In the genomic region with DNA sequence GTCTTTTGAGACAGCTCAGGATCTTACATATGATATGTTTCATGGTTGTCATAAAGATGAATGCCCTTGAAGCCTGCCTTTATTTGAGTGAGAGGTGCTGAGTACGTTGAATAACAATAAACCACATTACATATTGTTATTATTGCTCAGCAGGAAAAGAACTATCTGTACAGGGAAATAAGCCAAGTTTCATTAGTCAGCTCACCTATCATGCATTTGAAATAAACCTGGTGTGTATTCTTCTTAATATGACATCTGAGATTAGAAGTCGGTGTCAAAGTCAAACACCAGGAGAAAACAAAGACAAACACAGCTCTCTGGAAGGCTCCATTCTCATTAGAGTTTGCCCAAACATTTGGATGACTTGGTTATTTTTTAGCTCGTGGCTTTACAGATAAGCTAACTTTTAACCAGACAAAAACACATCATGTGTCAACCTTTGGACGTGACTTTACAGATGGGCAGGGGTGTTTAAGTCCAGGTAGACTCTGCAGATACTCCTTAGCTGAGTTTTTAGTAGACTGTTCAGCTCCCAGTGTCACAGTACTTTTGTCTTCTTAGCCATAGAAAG, we compare ENCODE assay signal across 1 cellular context.
TF ChIP-seq lines count a peak whose summit lies in the region.

No MANE protein-coding gene starts in this region.

TF ChIP-seq in HepG2, 621 proteins besides CTCF, POLR2A, EP300 and RAD21 (continued from another document and continues in another):
- TF ChIP-seq, protein P1, sequence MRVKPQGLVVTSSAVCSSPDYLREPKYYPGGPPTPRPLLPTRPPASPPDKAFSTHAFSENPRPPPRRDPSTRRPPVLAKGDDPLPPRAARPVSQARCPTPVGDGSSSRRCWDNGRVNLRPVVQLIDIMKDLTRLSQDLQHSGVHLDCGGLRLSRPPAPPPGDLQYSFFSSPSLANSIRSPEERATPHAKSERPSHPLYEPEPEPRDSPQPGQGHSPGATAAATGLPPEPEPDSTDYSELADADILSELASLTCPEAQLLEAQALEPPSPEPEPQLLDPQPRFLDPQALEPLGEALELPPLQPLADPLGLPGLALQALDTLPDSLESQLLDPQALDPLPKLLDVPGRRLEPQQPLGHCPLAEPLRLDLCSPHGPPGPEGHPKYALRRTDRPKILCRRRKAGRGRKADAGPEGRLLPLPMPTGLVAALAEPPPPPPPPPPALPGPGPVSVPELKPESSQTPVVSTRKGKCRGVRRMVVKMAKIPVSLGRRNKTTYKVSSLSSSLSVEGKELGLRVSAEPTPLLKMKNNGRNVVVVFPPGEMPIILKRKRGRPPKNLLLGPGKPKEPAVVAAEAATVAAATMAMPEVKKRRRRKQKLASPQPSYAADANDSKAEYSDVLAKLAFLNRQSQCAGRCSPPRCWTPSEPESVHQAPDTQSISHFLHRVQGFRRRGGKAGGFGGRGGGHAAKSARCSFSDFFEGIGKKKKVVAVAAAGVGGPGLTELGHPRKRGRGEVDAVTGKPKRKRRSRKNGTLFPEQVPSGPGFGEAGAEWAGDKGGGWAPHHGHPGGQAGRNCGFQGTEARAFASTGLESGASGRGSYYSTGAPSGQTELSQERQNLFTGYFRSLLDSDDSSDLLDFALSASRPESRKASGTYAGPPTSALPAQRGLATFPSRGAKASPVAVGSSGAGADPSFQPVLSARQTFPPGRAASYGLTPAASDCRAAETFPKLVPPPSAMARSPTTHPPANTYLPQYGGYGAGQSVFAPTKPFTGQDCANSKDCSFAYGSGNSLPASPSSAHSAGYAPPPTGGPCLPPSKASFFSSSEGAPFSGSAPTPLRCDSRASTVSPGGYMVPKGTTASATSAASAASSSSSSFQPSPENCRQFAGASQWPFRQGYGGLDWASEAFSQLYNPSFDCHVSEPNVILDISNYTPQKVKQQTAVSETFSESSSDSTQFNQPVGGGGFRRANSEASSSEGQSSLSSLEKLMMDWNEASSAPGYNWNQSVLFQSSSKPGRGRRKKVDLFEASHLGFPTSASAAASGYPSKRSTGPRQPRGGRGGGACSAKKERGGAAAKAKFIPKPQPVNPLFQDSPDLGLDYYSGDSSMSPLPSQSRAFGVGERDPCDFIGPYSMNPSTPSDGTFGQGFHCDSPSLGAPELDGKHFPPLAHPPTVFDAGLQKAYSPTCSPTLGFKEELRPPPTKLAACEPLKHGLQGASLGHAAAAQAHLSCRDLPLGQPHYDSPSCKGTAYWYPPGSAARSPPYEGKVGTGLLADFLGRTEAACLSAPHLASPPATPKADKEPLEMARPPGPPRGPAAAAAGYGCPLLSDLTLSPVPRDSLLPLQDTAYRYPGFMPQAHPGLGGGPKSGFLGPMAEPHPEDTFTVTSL (CRISPR knock-in tag; IDR thresholded peaks at IDR 0.05; ENCODE audit: borderline replicate concordance): peak; percentile 68; the same call in 1 of the 2 replicates
- TF ChIP-seq SIN3A (IDR thresholded peaks at IDR 0.05; ENCODE audit: borderline replicate concordance, low read depth, low read length): no peak
- TF ChIP-seq NR2F6 (IDR thresholded peaks at IDR 0.05): no peak; the same call in none of the 2 replicates
- TF ChIP-seq NR2F6 (CRISPR knock-in tag; IDR thresholded peaks at IDR 0.05): peak; percentile 52
- peak; percentile 70; the same call in 1 of the 2 replicates for TF ChIP-seq DPF2 (CRISPR knock-in tag; IDR thresholded peaks at IDR 0.05; ENCODE audit: borderline replicate concordance, low read depth)
- TF ChIP-seq RBM39 (IDR thresholded peaks at IDR 0.05; ENCODE audit: low read depth, low read length, poor library complexity, severe bottlenecking): no peak
- 0 out of 2 replicates have a peak, but pooled peaks have one; percentile 46 for TF ChIP-seq ZMYM4 (CRISPR knock-in tag; IDR thresholded peaks at IDR 0.05)
- no peak for TF ChIP-seq ARNT2 (CRISPR knock-in tag; IDR thresholded peaks at IDR 0.05; ENCODE audit: low read depth)
- TF ChIP-seq RXRB (CRISPR knock-in tag; IDR thresholded peaks at IDR 0.05; ENCODE audit: borderline replicate concordance): peak; percentile 64
- peak; percentile 53; the same call in 1 of the 2 replicates for TF ChIP-seq FOXK1 (CRISPR knock-in tag; IDR thresholded peaks at IDR 0.05; ENCODE audit: borderline replicate concordance, low read depth)
- peak; percentile 29; the same call in 1 of the 2 replicates for TF ChIP-seq SALL1 (CRISPR knock-in tag; IDR thresholded peaks at IDR 0.05)
- TF ChIP-seq POLR2AphosphoS2 (IDR thresholded peaks at IDR 0.05; ENCODE audit: low read depth, low read length): no peak
- TF ChIP-seq ZNF546 (CRISPR knock-in tag; conservative IDR thresholded peaks at IDR 0.05): 0 out of 2 replicates have a peak, but pooled peaks have one; percentile 31
- TF ChIP-seq PITX1 (CRISPR knock-in tag; IDR thresholded peaks at IDR 0.05): peak; percentile 72; the same call in 1 of the 2 replicates
- no peak for TF ChIP-seq KLF11 (CRISPR knock-in tag; IDR thresholded peaks at IDR 0.05)
- TF ChIP-seq HNRNPLL (IDR thresholded peaks at IDR 0.05; ENCODE audit: low read depth, low read length, poor library complexity, severe bottlenecking): no peak
- TF ChIP-seq ZNF550 (CRISPR knock-in tag; IDR thresholded peaks at IDR 0.05; ENCODE audit: borderline replicate concordance): no peak
- TF ChIP-seq, protein P2, sequence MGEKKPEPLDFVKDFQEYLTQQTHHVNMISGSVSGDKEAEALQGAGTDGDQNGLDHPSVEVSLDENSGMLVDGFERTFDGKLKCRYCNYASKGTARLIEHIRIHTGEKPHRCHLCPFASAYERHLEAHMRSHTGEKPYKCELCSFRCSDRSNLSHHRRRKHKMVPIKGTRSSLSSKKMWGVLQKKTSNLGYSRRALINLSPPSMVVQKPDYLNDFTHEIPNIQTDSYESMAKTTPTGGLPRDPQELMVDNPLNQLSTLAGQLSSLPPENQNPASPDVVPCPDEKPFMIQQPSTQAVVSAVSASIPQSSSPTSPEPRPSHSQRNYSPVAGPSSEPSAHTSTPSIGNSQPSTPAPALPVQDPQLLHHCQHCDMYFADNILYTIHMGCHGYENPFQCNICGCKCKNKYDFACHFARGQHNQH (CRISPR knock-in tag; IDR thresholded peaks at IDR 0.05): peak; percentile 23; the same call in 1 of the 2 replicates
- peak; percentile 30; the same call in 1 of the 2 replicates for TF ChIP-seq POGZ (CRISPR knock-in tag; IDR thresholded peaks at IDR 0.05)
- TF ChIP-seq MIXL1 (CRISPR knock-in tag; IDR thresholded peaks at IDR 0.05): peak; percentile 88
- TF ChIP-seq, protein P3, sequence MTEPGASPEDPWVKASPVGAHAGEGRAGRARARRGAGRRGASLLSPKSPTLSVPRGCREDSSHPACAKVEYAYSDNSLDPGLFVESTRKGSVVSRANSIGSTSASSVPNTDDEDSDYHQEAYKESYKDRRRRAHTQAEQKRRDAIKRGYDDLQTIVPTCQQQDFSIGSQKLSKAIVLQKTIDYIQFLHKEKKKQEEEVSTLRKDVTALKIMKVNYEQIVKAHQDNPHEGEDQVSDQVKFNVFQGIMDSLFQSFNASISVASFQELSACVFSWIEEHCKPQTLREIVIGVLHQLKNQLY (CRISPR knock-in tag; IDR thresholded peaks at IDR 0.05): 0 out of 2 replicates have a peak, but pooled peaks have one; percentile 48
- TF ChIP-seq HNF4G (IDR thresholded peaks at IDR 0.05; ENCODE audit: borderline replicate concordance, low read depth, low read length): peak; percentile 95
- TF ChIP-seq HNF4G (CRISPR knock-in tag; IDR thresholded peaks at IDR 0.05; ENCODE audit: borderline replicate concordance, low read depth): peak; percentile 53; the same call in 1 of the 2 replicates
- TF ChIP-seq, protein P4, sequence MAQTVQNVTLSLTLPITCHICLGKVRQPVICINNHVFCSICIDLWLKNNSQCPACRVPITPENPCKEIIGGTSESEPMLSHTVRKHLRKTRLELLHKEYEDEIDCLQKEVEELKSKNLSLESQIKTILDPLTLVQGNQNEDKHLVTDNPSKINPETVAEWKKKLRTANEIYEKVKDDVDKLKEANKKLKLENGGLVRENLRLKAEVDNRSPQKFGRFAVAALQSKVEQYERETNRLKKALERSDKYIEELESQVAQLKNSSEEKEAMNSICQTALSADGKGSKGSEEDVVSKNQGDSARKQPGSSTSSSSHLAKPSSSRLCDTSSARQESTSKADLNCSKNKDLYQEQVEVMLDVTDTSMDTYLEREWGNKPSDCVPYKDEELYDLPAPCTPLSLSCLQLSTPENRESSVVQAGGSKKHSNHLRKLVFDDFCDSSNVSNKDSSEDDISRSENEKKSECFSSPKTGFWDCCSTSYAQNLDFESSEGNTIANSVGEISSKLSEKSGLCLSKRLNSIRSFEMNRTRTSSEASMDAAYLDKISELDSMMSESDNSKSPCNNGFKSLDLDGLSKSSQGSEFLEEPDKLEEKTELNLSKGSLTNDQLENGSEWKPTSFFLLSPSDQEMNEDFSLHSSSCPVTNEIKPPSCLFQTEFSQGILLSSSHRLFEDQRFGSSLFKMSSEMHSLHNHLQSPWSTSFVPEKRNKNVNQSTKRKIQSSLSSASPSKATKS (CRISPR knock-in tag; IDR thresholded peaks at IDR 0.05): no peak
- no peak for TF ChIP-seq KLF15 (CRISPR knock-in tag; IDR thresholded peaks at IDR 0.05; ENCODE audit: borderline replicate concordance)
- TF ChIP-seq, protein P5, sequence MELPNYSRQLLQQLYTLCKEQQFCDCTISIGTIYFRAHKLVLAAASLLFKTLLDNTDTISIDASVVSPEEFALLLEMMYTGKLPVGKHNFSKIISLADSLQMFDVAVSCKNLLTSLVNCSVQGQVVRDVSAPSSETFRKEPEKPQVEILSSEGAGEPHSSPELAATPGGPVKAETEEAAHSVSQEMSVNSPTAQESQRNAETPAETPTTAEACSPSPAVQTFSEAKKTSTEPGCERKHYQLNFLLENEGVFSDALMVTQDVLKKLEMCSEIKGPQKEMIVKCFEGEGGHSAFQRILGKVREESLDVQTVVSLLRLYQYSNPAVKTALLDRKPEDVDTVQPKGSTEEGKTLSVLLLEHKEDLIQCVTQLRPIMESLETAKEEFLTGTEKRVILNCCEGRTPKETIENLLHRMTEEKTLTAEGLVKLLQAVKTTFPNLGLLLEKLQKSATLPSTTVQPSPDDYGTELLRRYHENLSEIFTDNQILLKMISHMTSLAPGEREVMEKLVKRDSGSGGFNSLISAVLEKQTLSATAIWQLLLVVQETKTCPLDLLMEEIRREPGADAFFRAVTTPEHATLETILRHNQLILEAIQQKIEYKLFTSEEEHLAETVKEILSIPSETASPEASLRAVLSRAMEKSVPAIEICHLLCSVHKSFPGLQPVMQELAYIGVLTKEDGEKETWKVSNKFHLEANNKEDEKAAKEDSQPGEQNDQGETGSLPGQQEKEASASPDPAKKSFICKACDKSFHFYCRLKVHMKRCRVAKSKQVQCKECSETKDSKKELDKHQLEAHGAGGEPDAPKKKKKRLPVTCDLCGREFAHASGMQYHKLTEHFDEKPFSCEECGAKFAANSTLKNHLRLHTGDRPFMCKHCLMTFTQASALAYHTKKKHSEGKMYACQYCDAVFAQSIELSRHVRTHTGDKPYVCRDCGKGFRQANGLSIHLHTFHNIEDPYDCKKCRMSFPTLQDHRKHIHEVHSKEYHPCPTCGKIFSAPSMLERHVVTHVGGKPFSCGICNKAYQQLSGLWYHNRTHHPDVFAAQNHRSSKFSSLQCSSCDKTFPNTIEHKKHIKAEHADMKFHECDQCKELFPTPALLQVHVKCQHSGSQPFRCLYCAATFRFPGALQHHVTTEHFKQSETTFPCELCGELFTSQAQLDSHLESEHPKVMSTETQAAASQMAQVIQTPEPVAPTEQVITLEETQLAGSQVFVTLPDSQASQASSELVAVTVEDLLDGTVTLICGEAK (IDR thresholded peaks at IDR 0.05): no peak
- TF ChIP-seq, protein P5 (CRISPR knock-in tag; IDR thresholded peaks at IDR 0.05): no peak
- TF ChIP-seq, protein P6, sequence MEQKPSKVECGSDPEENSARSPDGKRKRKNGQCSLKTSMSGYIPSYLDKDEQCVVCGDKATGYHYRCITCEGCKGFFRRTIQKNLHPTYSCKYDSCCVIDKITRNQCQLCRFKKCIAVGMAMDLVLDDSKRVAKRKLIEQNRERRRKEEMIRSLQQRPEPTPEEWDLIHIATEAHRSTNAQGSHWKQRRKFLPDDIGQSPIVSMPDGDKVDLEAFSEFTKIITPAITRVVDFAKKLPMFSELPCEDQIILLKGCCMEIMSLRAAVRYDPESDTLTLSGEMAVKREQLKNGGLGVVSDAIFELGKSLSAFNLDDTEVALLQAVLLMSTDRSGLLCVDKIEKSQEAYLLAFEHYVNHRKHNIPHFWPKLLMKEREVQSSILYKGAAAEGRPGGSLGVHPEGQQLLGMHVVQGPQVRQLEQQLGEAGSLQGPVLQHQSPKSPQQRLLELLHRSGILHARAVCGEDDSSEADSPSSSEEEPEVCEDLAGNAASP (CRISPR knock-in tag; IDR thresholded peaks at IDR 0.05; ENCODE audit: borderline replicate concordance): peak; percentile 48; the same call in 1 of the 2 replicates
- no peak for TF ChIP-seq ZNF180 (CRISPR knock-in tag; IDR thresholded peaks at IDR 0.05; ENCODE audit: borderline replicate concordance, low read depth)
- TF ChIP-seq NR2C2 (CRISPR knock-in tag; IDR thresholded peaks at IDR 0.05; ENCODE audit: borderline replicate concordance): peak; percentile 32; the same call in 1 of the 2 replicates
- TF ChIP-seq BCL6 (CRISPR knock-in tag; IDR thresholded peaks at IDR 0.05): peak; percentile 36
- TF ChIP-seq HOXA3 (CRISPR knock-in tag; IDR thresholded peaks at IDR 0.05): 0 out of 2 replicates have a peak, but pooled peaks have one; percentile 18
- TF ChIP-seq, protein P7, sequence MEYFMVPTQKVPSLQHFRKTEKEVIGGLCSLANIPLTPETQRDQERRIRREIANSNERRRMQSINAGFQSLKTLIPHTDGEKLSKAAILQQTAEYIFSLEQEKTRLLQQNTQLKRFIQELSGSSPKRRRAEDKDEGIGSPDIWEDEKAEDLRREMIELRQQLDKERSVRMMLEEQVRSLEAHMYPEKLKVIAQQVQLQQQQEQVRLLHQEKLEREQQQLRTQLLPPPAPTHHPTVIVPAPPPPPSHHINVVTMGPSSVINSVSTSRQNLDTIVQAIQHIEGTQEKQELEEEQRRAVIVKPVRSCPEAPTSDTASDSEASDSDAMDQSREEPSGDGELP (IDR thresholded peaks at IDR 0.05; ENCODE audit: borderline replicate concordance, low read depth): peak; percentile 66; the same call in 1 of the 2 replicates
- TF ChIP-seq RARA (CRISPR knock-in tag; IDR thresholded peaks at IDR 0.05): 0 out of 2 replicates have a peak, but pooled peaks have one; percentile 22
